In genomic region chr7:73593207-73594045, GRCh38 we compare ENCODE assay signal across 3 cellular contexts.
A peak's percentile ranks its signal among the peaks of the same experiment; 100 is the strongest.
TF ChIP-seq lines count a peak whose summit lies in the region.

No MANE protein-coding gene starts in this region.

TF ChIP-seq in HCT116, 20 proteins besides CTCF, POLR2A, EP300 and RAD21 (continues in another document):
- TF ChIP-seq SIN3A (IDR thresholded peaks at IDR 0.05; ENCODE audit: low read depth) (no peak), MAX (IDR thresholded peaks at IDR 0.05) (no peak), SRF (IDR thresholded peaks at IDR 0.05; ENCODE audit: low read depth) (no peak), EZH2 (IDR thresholded peaks at IDR 0.05) (no peak), CEBPB (IDR thresholded peaks at IDR 0.05; ENCODE audit: low read depth) (no peak), ELF1 (IDR thresholded peaks at IDR 0.05; ENCODE audit: borderline replicate concordance, low read depth) (no peak), ATF3 (IDR thresholded peaks at IDR 0.05) (no peak), JUND (IDR thresholded peaks at IDR 0.05) (no peak), ZNF274 (IDR thresholded peaks at IDR 0.05; ENCODE audit: low read depth, low read length) (no peak), CBX3 (IDR thresholded peaks at IDR 0.05; ENCODE audit: low read depth) (no peak), EGR1 (IDR thresholded peaks at IDR 0.05; ENCODE audit: low read depth) (no peak), FOSL1 (IDR thresholded peaks at IDR 0.05; ENCODE audit: low read depth) (no peak), ZFX (IDR thresholded peaks at IDR 0.05) (no peak), TCF7L2 (IDR thresholded peaks at IDR 0.05; ENCODE audit: borderline replicate concordance, extremely low read depth, insufficient read depth, insufficient read length) (no peak), EZH2phosphoT487 (IDR thresholded peaks at IDR 0.05; ENCODE audit: borderline replicate concordance) (no peak), SP1 (IDR thresholded peaks at IDR 0.05; ENCODE audit: low read depth) (no peak)
- TF ChIP-seq, protein P1, sequence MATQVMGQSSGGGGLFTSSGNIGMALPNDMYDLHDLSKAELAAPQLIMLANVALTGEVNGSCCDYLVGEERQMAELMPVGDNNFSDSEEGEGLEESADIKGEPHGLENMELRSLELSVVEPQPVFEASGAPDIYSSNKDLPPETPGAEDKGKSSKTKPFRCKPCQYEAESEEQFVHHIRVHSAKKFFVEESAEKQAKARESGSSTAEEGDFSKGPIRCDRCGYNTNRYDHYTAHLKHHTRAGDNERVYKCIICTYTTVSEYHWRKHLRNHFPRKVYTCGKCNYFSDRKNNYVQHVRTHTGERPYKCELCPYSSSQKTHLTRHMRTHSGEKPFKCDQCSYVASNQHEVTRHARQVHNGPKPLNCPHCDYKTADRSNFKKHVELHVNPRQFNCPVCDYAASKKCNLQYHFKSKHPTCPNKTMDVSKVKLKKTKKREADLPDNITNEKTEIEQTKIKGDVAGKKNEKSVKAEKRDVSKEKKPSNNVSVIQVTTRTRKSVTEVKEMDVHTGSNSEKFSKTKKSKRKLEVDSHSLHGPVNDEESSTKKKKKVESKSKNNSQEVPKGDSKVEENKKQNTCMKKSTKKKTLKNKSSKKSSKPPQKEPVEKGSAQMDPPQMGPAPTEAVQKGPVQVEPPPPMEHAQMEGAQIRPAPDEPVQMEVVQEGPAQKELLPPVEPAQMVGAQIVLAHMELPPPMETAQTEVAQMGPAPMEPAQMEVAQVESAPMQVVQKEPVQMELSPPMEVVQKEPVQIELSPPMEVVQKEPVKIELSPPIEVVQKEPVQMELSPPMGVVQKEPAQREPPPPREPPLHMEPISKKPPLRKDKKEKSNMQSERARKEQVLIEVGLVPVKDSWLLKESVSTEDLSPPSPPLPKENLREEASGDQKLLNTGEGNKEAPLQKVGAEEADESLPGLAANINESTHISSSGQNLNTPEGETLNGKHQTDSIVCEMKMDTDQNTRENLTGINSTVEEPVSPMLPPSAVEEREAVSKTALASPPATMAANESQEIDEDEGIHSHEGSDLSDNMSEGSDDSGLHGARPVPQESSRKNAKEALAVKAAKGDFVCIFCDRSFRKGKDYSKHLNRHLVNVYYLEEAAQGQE (IDR thresholded peaks at IDR 0.05; ENCODE audit: low read depth) = no peak
- TF ChIP-seq, protein P2, sequence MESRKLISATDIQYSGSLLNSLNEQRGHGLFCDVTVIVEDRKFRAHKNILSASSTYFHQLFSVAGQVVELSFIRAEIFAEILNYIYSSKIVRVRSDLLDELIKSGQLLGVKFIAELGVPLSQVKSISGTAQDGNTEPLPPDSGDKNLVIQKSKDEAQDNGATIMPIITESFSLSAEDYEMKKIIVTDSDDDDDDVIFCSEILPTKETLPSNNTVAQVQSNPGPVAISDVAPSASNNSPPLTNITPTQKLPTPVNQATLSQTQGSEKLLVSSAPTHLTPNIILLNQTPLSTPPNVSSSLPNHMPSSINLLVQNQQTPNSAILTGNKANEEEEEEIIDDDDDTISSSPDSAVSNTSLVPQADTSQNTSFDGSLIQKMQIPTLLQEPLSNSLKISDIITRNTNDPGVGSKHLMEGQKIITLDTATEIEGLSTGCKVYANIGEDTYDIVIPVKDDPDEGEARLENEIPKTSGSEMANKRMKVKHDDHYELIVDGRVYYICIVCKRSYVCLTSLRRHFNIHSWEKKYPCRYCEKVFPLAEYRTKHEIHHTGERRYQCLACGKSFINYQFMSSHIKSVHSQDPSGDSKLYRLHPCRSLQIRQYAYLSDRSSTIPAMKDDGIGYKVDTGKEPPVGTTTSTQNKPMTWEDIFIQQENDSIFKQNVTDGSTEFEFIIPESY (IDR thresholded peaks at IDR 0.05; ENCODE audit: extremely low read depth, insufficient replicate concordance, low read length) = no peak

TF ChIP-seq in K562, 482 proteins besides CTCF, POLR2A, EP300 and RAD21:
- TF ChIP-seq PML (IDR thresholded peaks at IDR 0.05; ENCODE audit: low read length) (0 out of 2 replicates have a peak, but pooled peaks have one; percentile 27), ZNF398 (CRISPR knock-in tag; IDR thresholded peaks at IDR 0.05) (no peak), ZBTB7A (IDR thresholded peaks at IDR 0.05; ENCODE audit: borderline replicate concordance, control insufficient read depth, low read depth, low read length) (peak; percentile 10; the same call in 1 of the 2 replicates), ESRRA (IDR thresholded peaks at IDR 0.05; ENCODE audit: borderline replicate concordance, low read depth) (peak; percentile 74; the same call in 1 of the 2 replicates), SLC30A9 (CRISPR knock-in tag; IDR thresholded peaks at IDR 0.05) (no peak), RBM15 (IDR thresholded peaks at IDR 0.05; ENCODE audit: insufficient read depth, low read length) (no peak), ADNP (tag; IDR thresholded peaks at IDR 0.05) (no peak), SP1 (CRISPR knock-in tag; IDR thresholded peaks at IDR 0.05) (no peak), POLR2G (IDR thresholded peaks at IDR 0.05; ENCODE audit: low read depth, low read length) (peak; percentile 42; the same call in 1 of the 2 replicates), ZNF316 (IDR thresholded peaks at IDR 0.05) (no peak)

TF ChIP-seq in GM12891, 5 proteins besides CTCF, POLR2A, EP300 and RAD21:
- TF ChIP-seq TAF1 (IDR thresholded peaks at IDR 0.05; ENCODE audit: low read depth, low read length) = no peak
- TF ChIP-seq POLR2AphosphoS5 (IDR thresholded peaks at IDR 0.05; ENCODE audit: low read depth, low read length) = no peak
- TF ChIP-seq PAX5 (IDR thresholded peaks at IDR 0.05; ENCODE audit: insufficient read depth, low read length, severe bottlenecking) = no peak
- no peak for TF ChIP-seq POU2F2 (IDR thresholded peaks at IDR 0.05; ENCODE audit: low read depth, low read length)
- no peak for TF ChIP-seq SPI1 (IDR thresholded peaks at IDR 0.05; ENCODE audit: low read depth, low read length)
